Comparison of ENCODE assay signal across 11 cellular contexts in the genomic region with DNA sequence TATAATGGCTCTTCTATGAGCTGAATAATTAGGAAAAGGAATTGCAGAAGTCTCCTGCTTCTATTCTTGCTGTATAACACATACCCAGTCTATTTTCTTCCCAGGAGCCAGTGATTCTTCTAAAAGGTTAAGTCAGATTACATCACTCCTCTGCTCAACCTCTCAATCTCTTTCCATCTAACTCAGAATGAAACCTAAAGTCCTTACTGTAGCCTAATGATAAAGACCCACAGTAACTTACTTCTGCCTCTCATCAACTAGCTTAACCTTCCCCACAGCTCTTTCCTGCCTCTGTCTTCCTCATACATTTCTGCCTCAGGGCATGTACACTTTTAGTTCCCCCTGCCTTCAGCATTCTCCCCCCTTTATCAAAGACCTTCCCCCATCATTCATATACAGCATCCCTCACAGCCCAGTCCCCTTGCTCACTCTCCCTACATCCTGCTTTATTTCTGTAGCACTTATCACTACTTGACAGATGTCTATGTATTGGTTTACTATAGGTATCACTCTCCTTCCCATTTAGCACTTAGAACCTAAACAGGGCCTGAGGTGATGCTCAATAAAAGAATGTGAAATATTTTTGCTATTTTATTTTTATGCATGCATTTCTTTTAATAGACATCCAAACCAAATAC. TPM values are rescaled to one million over a fixed set of nuclear protein-coding genes. Genes with fewer than 3 reads are reported as not detected.
DNase-seq lines count a peak whose midpoint lies in the region; ATAC-seq lines count a peak whose summit lies in the region.
"Had no signal": no experiment of that assay in that cellular context is flagged by ENCODE, and none has a peak within 500 bp of the region (broad histone marks: within the 10 kb centered on the region; RNA-seq: fewer than 3 reads in every experiment).

No MANE protein-coding gene starts in this region.

- no peak for DNase-seq in activated naive CD4-positive, alpha-beta T cell treated with anti-CD3 and anti-CD28 coated beads for 36 hours
- no peak for DNase-seq in activated naive CD4-positive, alpha-beta T cell (lab: John Stamatoyannopoulos, UW)
- no peak for DNase-seq in activated naive CD8-positive, alpha-beta T cell treated with anti-CD3 and anti-CD28 coated beads, Interleukin-2, amount 10 ng/mL, durations not matched to agents 7 days and 5 days
- DNase-seq in islet precursor cell (no peak), NCI-H82 treated with DMSO at 0.1 percent for 48 hours (lab: John Stamatoyannopoulos, UW; ENCODE audit: unreplicated experiment) (no peak)
- DNase-seq: body of pancreas, DMS153, kidney glomerular epithelial cell had no signal

- intact Hi-C loops in activated naive CD4-positive, alpha-beta T cell treated with anti-CD3 and anti-CD28 coated beads for 36 hours (cut with micrococcal nuclease), result no loop called here

- peaks cover 11% of the 10 kb centered on the region for H3K4me1 Mint-ChIP-seq in activated naive CD4-positive, alpha-beta T cell treated with anti-CD3 and anti-CD28 coated beads for 36 hours (ENCODE audit: low read depth)
- H3K4me1 Mint-ChIP-seq in activated naive CD8-positive, alpha-beta T cell treated with anti-CD3 and anti-CD28 coated beads, Interleukin-2, amount 10 ng/mL, durations not matched to agents 7 days and 5 days, result peaks cover 6% of the 10 kb centered on the region
- H3K4me1 Mint-ChIP-seq in stimulated activated memory B cell treated with anti-CD40 and anti-IgM and Interleukin-4, amounts not matched to agents 10 μg/mL and 1 μg/mL and 100 μg/mL, for 72 hours, result peaks cover 8% of the 10 kb centered on the region

- peak overlapping the region; percentile 59 for H3K27ac Mint-ChIP-seq in activated naive CD4-positive, alpha-beta T cell treated with anti-CD3 and anti-CD28 coated beads for 36 hours
- peak overlapping the region; percentile 13 for H3K27ac Mint-ChIP-seq in activated naive CD8-positive, alpha-beta T cell treated with anti-CD3 and anti-CD28 coated beads, Interleukin-2, amount 10 ng/mL, durations not matched to agents 7 days and 5 days
- peak overlapping the region; percentile 20 for H3K27ac Mint-ChIP-seq in stimulated activated memory B cell treated with anti-CD40 and anti-IgM and Interleukin-4, amounts not matched to agents 10 μg/mL and 1 μg/mL and 100 μg/mL, for 72 hours

- H3K9me3 Mint-ChIP-seq in activated naive CD4-positive, alpha-beta T cell treated with anti-CD3 and anti-CD28 coated beads for 36 hours, result no peaks in the 10 kb centered on the region
- no peaks in the 10 kb centered on the region for H3K9me3 Mint-ChIP-seq in activated naive CD8-positive, alpha-beta T cell treated with anti-CD3 and anti-CD28 coated beads, Interleukin-2, amount 10 ng/mL, durations not matched to agents 7 days and 5 days
- no peaks in the 10 kb centered on the region for H3K9me3 Mint-ChIP-seq in stimulated activated memory B cell treated with anti-CD40 and anti-IgM and Interleukin-4, amounts not matched to agents 10 μg/mL and 1 μg/mL and 100 μg/mL, for 72 hours

- H3K4me3 Mint-ChIP-seq in activated naive CD4-positive, alpha-beta T cell treated with anti-CD3 and anti-CD28 coated beads for 36 hours, result no peak overlapping the region
- H3K4me3 Mint-ChIP-seq in activated naive CD8-positive, alpha-beta T cell treated with anti-CD3 and anti-CD28 coated beads, Interleukin-2, amount 10 ng/mL, durations not matched to agents 7 days and 5 days, result no peak overlapping the region
- H3K4me3 Mint-ChIP-seq in stimulated activated memory B cell treated with anti-CD40 and anti-IgM and Interleukin-4, amounts not matched to agents 10 μg/mL and 1 μg/mL and 100 μg/mL, for 72 hours, result no peak overlapping the region

- CTCF ChIA-PET in activated naive CD4-positive, alpha-beta T cell treated with anti-CD3 and anti-CD28 coated beads for 36 hours (lab: Charles Lee), result no interaction called here

- ATAC-seq in HG02610 (IDR thresholded peaks at IDR 0.05; ENCODE audit: unreplicated experiment) (peak; percentile 77), GM18867 (IDR thresholded peaks at IDR 0.05; ENCODE audit: unreplicated experiment) (no peak)
- no peak for ATAC-seq in activated naive CD8-positive, alpha-beta T cell treated with anti-CD3 and anti-CD28 coated beads, Interleukin-2, amount 10 ng/mL, durations not matched to agents 7 days and 5 days (ENCODE audit: low read depth)
- peak; percentile 67 for ATAC-seq in stimulated activated memory B cell treated with anti-CD40 and anti-IgM and Interleukin-4, amounts not matched to agents 10 μg/mL and 1 μg/mL and 100 μg/mL, for 72 hours
- ATAC-seq: body of pancreas had no signal

- H3K36me3 Mint-ChIP-seq in activated naive CD4-positive, alpha-beta T cell treated with anti-CD3 and anti-CD28 coated beads for 36 hours (ENCODE audit: low read depth), result peaks cover 27% of the 10 kb centered on the region
- peaks cover 29% of the 10 kb centered on the region for H3K36me3 Mint-ChIP-seq in activated naive CD8-positive, alpha-beta T cell treated with anti-CD3 and anti-CD28 coated beads, Interleukin-2, amount 10 ng/mL, durations not matched to agents 7 days and 5 days
- peaks cover 35% of the 10 kb centered on the region for H3K36me3 Mint-ChIP-seq in stimulated activated memory B cell treated with anti-CD40 and anti-IgM and Interleukin-4, amounts not matched to agents 10 μg/mL and 1 μg/mL and 100 μg/mL, for 72 hours

- POLR2A ChIA-PET in activated naive CD8-positive, alpha-beta T cell treated with anti-CD3 and anti-CD28 coated beads, Interleukin-2, amount 10 ng/mL, durations not matched to agents 7 days and 5 days (lab: Charles Lee), result no interaction called here

- H3K27me3 Mint-ChIP-seq in activated naive CD4-positive, alpha-beta T cell treated with anti-CD3 and anti-CD28 coated beads for 36 hours (ENCODE audit: low read depth), result no peaks in the 10 kb centered on the region
- H3K27me3 Mint-ChIP-seq in activated naive CD8-positive, alpha-beta T cell treated with anti-CD3 and anti-CD28 coated beads, Interleukin-2, amount 10 ng/mL, durations not matched to agents 7 days and 5 days, result no peaks in the 10 kb centered on the region
- H3K27me3 Mint-ChIP-seq in stimulated activated memory B cell treated with anti-CD40 and anti-IgM and Interleukin-4, amounts not matched to agents 10 μg/mL and 1 μg/mL and 100 μg/mL, for 72 hours, result no peaks in the 10 kb centered on the region

RNA-seq across cellular contexts. Expression of a gene that starts 28.5 kb away (rescaled TPM):
- 10 to 100 TPM; 43.7 to 44.3 TPM for total RNA-seq in activated naive CD4-positive, alpha-beta T cell treated with anti-CD3 and anti-CD28 coated beads for 36 hours
- 10 to 100 TPM; 37.8 to 38.0 TPM for total RNA-seq in activated naive CD8-positive, alpha-beta T cell treated with anti-CD3 and anti-CD28 coated beads, Interleukin-2, amount 10 ng/mL, durations not matched to agents 7 days and 5 days

RNA-seq across cellular contexts. Expression of a gene that starts 39.5 kb away (rescaled TPM):
- 10 to 100 TPM; 29.8 to 33.1 TPM for total RNA-seq in activated naive CD4-positive, alpha-beta T cell treated with anti-CD3 and anti-CD28 coated beads for 36 hours
- 10 to 100 TPM; 29.5 to 30.6 TPM for total RNA-seq in activated naive CD8-positive, alpha-beta T cell treated with anti-CD3 and anti-CD28 coated beads, Interleukin-2, amount 10 ng/mL, durations not matched to agents 7 days and 5 days

Comparison
In these comparisons a context has a peak if more than half of its experiments do, and no peak if none do; other contexts are left out.
1. ATAC-seq: peak in HG02610 (single experiment) and stimulated activated memory B cell treated with anti-CD40 and anti-IgM and Interleukin-4, amounts not matched to agents 10 μg/mL and 1 μg/mL and 100 μg/mL, for 72 hours (single experiment); none in activated naive CD8-positive, alpha-beta T cell treated with anti-CD3 and anti-CD28 coated beads, Interleukin-2, amount 10 ng/mL, durations not matched to agents 7 days and 5 days (single experiment) and GM18867 (single experiment).
2. Peak in every context shown above with its lines, with median percentiles within 50 percentile points of each other: H3K27ac Mint-ChIP-seq.